Comparison of ENCODE assay signal across 9 cellular contexts in the genomic region with DNA sequence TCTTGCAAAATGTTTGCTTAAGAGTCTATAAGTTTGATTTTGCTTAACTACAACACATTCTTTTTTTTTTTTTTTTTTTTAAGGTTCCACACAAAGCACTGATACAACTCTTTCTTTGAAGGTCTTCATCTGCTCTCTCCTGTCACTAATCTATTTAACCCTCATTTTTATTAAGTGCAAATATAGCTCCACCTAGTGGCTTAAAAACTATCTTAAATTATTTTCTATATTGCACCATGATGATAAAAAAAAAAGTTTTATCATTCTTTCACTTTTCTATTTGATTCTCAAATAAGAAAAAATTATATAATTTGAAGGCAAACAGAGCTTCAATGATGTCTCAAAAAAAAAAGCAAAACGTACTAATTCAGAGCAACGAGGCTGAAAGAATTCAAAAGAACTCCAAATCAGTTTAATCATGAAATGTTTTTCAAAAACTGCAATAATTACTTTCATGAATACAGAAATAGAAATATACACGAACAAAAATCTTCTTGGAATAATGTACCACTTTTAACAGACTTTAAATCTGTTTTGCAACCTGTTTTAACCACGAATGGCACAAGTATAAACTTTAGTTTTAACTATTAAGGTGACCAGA. TPM values are rescaled to one million over a fixed set of nuclear protein-coding genes. Genes with fewer than 3 reads are reported as not detected.
DNase-seq lines count a peak whose midpoint lies in the region; ATAC-seq, FAIRE-seq and TF ChIP-seq lines count a peak whose summit lies in the region.
"Had no signal": no experiment of that assay in that cellular context is flagged by ENCODE, and none has a peak within 500 bp of the region (broad histone marks: within the 10 kb centered on the region; RNA-seq: fewer than 3 reads in every experiment).

No MANE protein-coding gene starts in this region.

- H3K4me1 ChIP-seq in keratinocyte (ENCODE audit: control insufficient read depth, extremely low read depth, insufficient read depth, low read length) = peaks cover 1% of the 10 kb centered on the region
- H3K4me1 ChIP-seq: SJCRH30 had no signal

- ATAC-seq in T-helper 17 cell (no peak), HG03196 (IDR thresholded peaks at IDR 0.05; ENCODE audit: unreplicated experiment) (no peak), GM21737 (IDR thresholded peaks at IDR 0.05; ENCODE audit: unreplicated experiment) (no peak), GM19324 (IDR thresholded peaks at IDR 0.05; ENCODE audit: low FRiP score, unreplicated experiment) (no peak)

- dilution Hi-C loops in keratinocyte (cut with MboI; ENCODE audit: extremely low pct_ligation_motif_present, low sequenced_read_pairs) = no loop called here

- peak overlapping the region; percentile 68 for H3K27ac Mint-ChIP-seq in T-helper 17 cell

- POLR2A ChIA-PET in GM10248 (lab: Yijun Ruan, JAX) = no interaction called here

- H3K36me3 ChIP-seq in keratinocyte (ENCODE audit: control insufficient read depth in 2 of 2, extremely low read depth in 1 of 2, insufficient read depth in 2 of 2, low read length in 2 of 2) = peaks cover 21 to 40% of the 10 kb centered on the region in 2 experiments

- H3K4me2 ChIP-seq in keratinocyte (ENCODE audit: control insufficient read depth, extremely low read depth, insufficient read depth, low read depth, low read length) = no peak overlapping the region

- no peaks in the 10 kb centered on the region for H4K20me1 ChIP-seq in keratinocyte (ENCODE audit: control insufficient read depth, extremely low read depth, insufficient read depth, low read length)

- no peaks in the 10 kb centered on the region for H3K9me1 ChIP-seq in keratinocyte (ENCODE audit: control insufficient read depth, extremely low read depth, insufficient read depth, low read length)

- no peak for FAIRE-seq in keratinocyte (lab: Jason Lieb, UNC)

- no peak for TF ChIP-seq CTCF in GM10248 (IDR thresholded peaks at IDR 0.05; ENCODE audit: control extremely low read depth, extremely low read depth, low read depth, missing control alignments)
- TF ChIP-seq CTCF in LNCAP (IDR thresholded peaks at IDR 0.05) = peak; percentile 49
- TF ChIP-seq CTCF in keratinocyte (optimal IDR thresholded peaks at IDR 0.05 in 1 of 3, IDR thresholded peaks at IDR 0.05 in 1 of 3, conservative IDR thresholded peaks at IDR 0.05 in 1 of 3; ENCODE audit: extremely low read depth in 1 of 3, insufficient read depth in 2 of 3, low read length in 3 of 3) = peak in 2 of 3 experiments; percentile 2 to 15

- H3K9ac ChIP-seq in keratinocyte (ENCODE audit: control insufficient read depth, extremely low read depth, insufficient read depth, low read length) = no peak overlapping the region

- H3K4me1 Mint-ChIP-seq in T-helper 17 cell = peaks cover 8% of the 10 kb centered on the region

- H3K4me3 Mint-ChIP-seq in T-helper 17 cell = no peak overlapping the region

- peaks cover 5% of the 10 kb centered on the region for H3K79me2 ChIP-seq in keratinocyte (ENCODE audit: control insufficient read depth, insufficient read depth, low read length)

- no peak overlapping the region for H2AFZ ChIP-seq in keratinocyte (ENCODE audit: control insufficient read depth, low read length)

- no peaks in the 10 kb centered on the region for H3K9me3 ChIP-seq in T-helper 17 cell (ENCODE audit: control insufficient read depth, low read length, poor library complexity, severe bottlenecking)
- H3K9me3 ChIP-seq in keratinocyte (ENCODE audit: control insufficient read depth, low read depth, low read length) = no peaks in the 10 kb centered on the region

- DNase-seq in GM10248 (ENCODE audit: extremely low spot score) (peak; percentile 31), T-helper 17 cell (no peak), keratinocyte (ENCODE audit: low read depth, low spot score) (no peak)
- DNase-seq in activated CD4-positive, alpha-beta T cell treated with anti-CD3 and anti-CD28 coated beads, Interleukin-2, amount 50 U/mL, for 48 hours = no peak

- H3K36me3 Mint-ChIP-seq in T-helper 17 cell (ENCODE audit: low read depth) = peaks cover 13% of the 10 kb centered on the region

- H3K27ac ChIP-seq in keratinocyte (ENCODE audit: control insufficient read depth, insufficient read depth, low read length) = no peak overlapping the region
- H3K27ac ChIP-seq: SJCRH30 had no signal

- no peaks in the 10 kb centered on the region for H3K27me3 Mint-ChIP-seq in T-helper 17 cell

- CTCF ChIA-PET in GM10248 (lab: Yijun Ruan, JAX) = interaction anchor here (0.7 to 4.2 kb wide), 30 partner anchors 8 to 847 kb away, joined by 3 to 40 read pairs (median 5); a partner anchor contains a TSS

- H3K4me3 ChIP-seq in keratinocyte (ENCODE audit: control insufficient read depth in 2 of 3, extremely low read depth in 1 of 3, insufficient read depth in 2 of 3, low read depth in 1 of 3, low read length in 3 of 3) = no peak overlapping the region
- H3K4me3 ChIP-seq: SJCRH30 had no signal

- H3K27me3 ChIP-seq in keratinocyte (ENCODE audit: control insufficient read depth, extremely low read depth, insufficient read depth, low read length) = no peaks in the 10 kb centered on the region
- H3K27me3 ChIP-seq: SJCRH30 had no signal

RNA-seq across cellular contexts. Expression of a gene that starts 12.8 kb away (rescaled TPM):
- total RNA-seq in T-helper 17 cell = 1 to 10 TPM; 8.3 to 9.6 TPM
- 3.9 to 10.8 TPM (median 4.9 TPM) in 3 replicates for polyA plus RNA-seq in keratinocyte
- 82.0 TPM for polyA plus RNA-seq in keratinocyte (2011; ENCODE audit: low read depth)
- 4.3 and 4.6 TPM in 2 replicates for polyA plus RNA-seq in keratinocyte (2011; cell fraction: cytosol; rRNA removed)
- 6.0 and 13.8 TPM in 2 replicates for polyA plus RNA-seq in keratinocyte (2011; cell fraction: nucleus; rRNA removed)
- 18.3 and 23.5 TPM in 2 replicates for polyA plus RNA-seq in keratinocyte (2012; ENCODE audit: low replicate concordance)
- 0.30 to 1.8 TPM in 2 of 3 replicates, not detected in the other for polyA minus RNA-seq in keratinocyte
- polyA minus RNA-seq in keratinocyte (2011; cell fraction: cytosol; rRNA and poly(A)+ RNA removed) = 2.3 TPM
- 2.3 and 6.5 TPM in 2 replicates for polyA minus RNA-seq in keratinocyte (2011; cell fraction: nucleus; rRNA and poly(A)+ RNA removed)

RNA-seq across cellular contexts. Expression of a gene that starts 12.9 kb away (rescaled TPM):
- total RNA-seq in T-helper 17 cell = 10 to 100 TPM; 30.9 to 55.4 TPM
- 12.8 to 26.4 TPM (median 16.1 TPM) in 3 replicates for polyA plus RNA-seq in keratinocyte
- polyA plus RNA-seq in keratinocyte (2011; ENCODE audit: low read depth) = 17.9 TPM
- polyA plus RNA-seq in keratinocyte (2011; cell fraction: cytosol; rRNA removed) = 11.5 and 22.4 TPM in 2 replicates
- polyA plus RNA-seq in keratinocyte (2011; cell fraction: nucleus; rRNA removed) = 20.4 and 25.2 TPM in 2 replicates
- 16.4 and 18.3 TPM in 2 replicates for polyA plus RNA-seq in keratinocyte (2012; ENCODE audit: low replicate concordance)
- polyA minus RNA-seq in keratinocyte = 2.8 to 20.2 TPM (median 4.1 TPM) in 3 replicates
- 7.3 TPM for polyA minus RNA-seq in keratinocyte (2011; cell fraction: cytosol; rRNA and poly(A)+ RNA removed)
- 8.2 and 19.2 TPM in 2 replicates for polyA minus RNA-seq in keratinocyte (2011; cell fraction: nucleus; rRNA and poly(A)+ RNA removed)
